In the genomic region with DNA sequence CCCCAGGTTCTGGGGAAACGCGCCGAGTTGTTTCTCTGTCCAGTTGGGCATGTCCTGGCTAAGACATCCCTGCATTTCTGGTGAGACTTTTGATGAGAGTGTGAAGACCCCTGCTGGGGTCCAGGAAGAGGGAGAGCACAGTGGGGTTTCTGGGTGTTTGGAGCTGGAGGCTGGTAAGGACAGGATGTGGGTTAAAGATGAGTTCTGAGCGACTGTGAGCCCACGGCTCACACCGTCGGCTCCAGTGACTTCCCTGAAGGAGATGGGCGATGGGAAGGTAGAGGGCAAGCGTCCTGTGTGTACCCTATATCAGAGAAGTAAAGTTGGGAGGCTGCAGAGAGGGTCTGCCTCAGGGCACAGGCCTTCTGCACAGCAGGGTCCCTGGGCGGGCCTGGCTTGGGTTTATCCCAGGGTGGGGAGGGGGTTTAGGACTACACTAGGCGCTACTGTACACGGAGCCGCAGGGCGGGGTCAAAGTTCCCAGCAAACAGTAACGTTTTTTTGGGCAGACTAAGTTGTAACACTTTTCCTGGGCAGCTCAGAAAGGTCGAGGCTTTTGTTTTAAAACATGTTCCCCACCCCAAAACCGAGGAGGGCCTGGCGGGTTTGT, we compare ENCODE assay signal across 1 cellular context.
TF ChIP-seq lines count a peak whose summit lies in the region.

No MANE protein-coding gene starts in this region.

TF ChIP-seq in HepG2, 621 proteins besides CTCF, POLR2A, EP300 and RAD21:
- TF ChIP-seq KMT2B (CRISPR knock-in tag; IDR thresholded peaks at IDR 0.05) (no peak), IKZF4 (CRISPR knock-in tag; IDR thresholded peaks at IDR 0.05; ENCODE audit: borderline replicate concordance, low read depth, not compliant biosample characterization) (no peak), ZNF619 (CRISPR knock-in tag; IDR thresholded peaks at IDR 0.05) (no peak), SRSF4 (IDR thresholded peaks at IDR 0.05; ENCODE audit: low read depth, low read length, poor library complexity, severe bottlenecking) (no peak), SOX13 (IDR thresholded peaks at IDR 0.05) (no peak), SOX13 (CRISPR knock-in tag; conservative IDR thresholded peaks at IDR 0.05 in 1 of 2, IDR thresholded peaks at IDR 0.05 in 1 of 2) (no peak), TCF7 (IDR thresholded peaks at IDR 0.05; ENCODE audit: low read depth) (no peak), CBX1 (IDR thresholded peaks at IDR 0.05; ENCODE audit: low read depth) (no peak), ESRRA (CRISPR knock-in tag; IDR thresholded peaks at IDR 0.05; ENCODE audit: low read depth) (no peak), ZNF788 (CRISPR knock-in tag; IDR thresholded peaks at IDR 0.05; ENCODE audit: borderline replicate concordance) (no peak), NKX3-1 (CRISPR knock-in tag; IDR thresholded peaks at IDR 0.05) (no peak), SIX1 (CRISPR knock-in tag; IDR thresholded peaks at IDR 0.05; ENCODE audit: borderline replicate concordance) (no peak), ERF (CRISPR knock-in tag; IDR thresholded peaks at IDR 0.05) (no peak)
- TF ChIP-seq, protein P1, sequence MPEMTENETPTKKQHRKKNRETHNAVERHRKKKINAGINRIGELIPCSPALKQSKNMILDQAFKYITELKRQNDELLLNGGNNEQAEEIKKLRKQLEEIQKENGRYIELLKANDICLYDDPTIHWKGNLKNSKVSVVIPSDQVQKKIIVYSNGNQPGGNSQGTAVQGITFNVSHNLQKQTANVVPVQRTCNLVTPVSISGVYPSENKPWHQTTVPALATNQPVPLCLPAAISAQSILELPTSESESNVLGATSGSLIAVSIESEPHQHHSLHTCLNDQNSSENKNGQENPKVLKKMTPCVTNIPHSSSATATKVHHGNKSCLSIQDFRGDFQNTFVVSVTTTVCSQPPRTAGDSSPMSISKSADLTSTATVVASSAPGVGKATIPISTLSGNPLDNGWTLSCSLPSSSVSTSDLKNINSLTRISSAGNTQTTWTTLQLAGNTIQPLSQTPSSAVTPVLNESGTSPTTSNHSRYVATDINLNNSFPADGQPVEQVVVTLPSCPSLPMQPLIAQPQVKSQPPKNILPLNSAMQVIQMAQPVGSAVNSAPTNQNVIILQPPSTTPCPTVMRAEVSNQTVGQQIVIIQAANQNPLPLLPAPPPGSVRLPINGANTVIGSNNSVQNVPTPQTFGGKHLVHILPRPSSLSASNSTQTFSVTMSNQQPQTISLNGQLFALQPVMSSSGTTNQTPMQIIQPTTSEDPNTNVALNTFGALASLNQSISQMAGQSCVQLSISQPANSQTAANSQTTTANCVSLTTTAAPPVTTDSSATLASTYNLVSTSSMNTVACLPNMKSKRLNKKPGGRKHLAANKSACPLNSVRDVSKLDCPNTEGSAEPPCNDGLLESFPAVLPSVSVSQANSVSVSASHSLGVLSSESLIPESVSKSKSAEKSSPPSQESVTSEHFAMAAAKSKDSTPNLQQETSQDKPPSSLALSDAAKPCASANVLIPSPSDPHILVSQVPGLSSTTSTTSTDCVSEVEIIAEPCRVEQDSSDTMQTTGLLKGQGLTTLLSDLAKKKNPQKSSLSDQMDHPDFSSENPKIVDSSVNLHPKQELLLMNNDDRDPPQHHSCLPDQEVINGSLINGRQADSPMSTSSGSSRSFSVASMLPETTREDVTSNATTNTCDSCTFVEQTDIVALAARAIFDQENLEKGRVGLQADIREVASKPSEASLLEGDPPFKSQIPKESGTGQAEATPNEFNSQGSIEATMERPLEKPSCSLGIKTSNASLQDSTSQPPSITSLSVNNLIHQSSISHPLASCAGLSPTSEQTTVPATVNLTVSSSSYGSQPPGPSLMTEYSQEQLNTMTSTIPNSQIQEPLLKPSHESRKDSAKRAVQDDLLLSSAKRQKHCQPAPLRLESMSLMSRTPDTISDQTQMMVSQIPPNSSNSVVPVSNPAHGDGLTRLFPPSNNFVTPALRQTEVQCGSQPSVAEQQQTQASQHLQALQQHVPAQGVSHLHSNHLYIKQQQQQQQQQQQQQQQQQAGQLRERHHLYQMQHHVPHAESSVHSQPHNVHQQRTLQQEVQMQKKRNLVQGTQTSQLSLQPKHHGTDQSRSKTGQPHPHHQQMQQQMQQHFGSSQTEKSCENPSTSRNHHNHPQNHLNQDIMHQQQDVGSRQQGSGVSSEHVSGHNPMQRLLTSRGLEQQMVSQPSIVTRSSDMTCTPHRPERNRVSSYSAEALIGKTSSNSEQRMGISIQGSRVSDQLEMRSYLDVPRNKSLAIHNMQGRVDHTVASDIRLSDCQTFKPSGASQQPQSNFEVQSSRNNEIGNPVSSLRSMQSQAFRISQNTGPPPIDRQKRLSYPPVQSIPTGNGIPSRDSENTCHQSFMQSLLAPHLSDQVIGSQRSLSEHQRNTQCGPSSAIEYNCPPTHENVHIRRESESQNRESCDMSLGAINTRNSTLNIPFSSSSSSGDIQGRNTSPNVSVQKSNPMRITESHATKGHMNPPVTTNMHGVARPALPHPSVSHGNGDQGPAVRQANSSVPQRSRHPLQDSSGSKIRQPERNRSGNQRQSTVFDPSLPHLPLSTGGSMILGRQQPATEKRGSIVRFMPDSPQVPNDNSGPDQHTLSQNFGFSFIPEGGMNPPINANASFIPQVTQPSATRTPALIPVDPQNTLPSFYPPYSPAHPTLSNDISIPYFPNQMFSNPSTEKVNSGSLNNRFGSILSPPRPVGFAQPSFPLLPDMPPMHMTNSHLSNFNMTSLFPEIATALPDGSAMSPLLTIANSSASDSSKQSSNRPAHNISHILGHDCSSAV (CRISPR knock-in tag; IDR thresholded peaks at IDR 0.05; ENCODE audit: borderline replicate concordance), result no peak
- TF ChIP-seq, protein P2, sequence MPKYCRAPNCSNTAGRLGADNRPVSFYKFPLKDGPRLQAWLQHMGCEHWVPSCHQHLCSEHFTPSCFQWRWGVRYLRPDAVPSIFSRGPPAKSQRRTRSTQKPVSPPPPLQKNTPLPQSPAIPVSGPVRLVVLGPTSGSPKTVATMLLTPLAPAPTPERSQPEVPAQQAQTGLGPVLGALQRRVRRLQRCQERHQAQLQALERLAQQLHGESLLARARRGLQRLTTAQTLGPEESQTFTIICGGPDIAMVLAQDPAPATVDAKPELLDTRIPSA (CRISPR knock-in tag; IDR thresholded peaks at IDR 0.05; ENCODE audit: borderline replicate concordance), result no peak
- TF ChIP-seq, protein P3, sequence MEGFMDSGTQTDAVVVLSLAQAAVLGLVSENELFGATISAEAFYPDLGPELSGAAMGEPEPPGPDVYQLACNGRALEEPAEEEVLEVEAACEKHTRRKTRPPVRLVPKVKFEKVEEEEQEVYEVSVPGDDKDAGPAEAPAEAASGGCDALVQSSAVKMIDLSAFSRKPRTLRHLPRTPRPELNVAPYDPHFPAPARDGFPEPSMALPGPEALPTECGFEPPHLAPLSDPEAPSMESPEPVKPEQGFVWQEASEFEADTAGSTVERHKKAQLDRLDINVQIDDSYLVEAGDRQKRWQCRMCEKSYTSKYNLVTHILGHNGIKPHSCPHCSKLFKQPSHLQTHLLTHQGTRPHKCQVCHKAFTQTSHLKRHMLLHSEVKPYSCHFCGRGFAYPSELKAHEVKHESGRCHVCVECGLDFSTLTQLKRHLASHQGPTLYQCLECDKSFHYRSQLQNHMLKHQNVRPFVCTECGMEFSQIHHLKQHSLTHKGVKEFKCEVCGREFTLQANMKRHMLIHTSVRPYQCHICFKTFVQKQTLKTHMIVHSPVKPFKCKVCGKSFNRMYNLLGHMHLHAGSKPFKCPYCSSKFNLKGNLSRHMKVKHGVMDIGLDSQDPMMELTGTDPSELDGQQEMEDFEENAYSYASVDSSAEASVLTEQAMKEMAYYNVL (CRISPR knock-in tag; IDR thresholded peaks at IDR 0.05; ENCODE audit: borderline replicate concordance), result no peak
- TF ChIP-seq, protein P4, sequence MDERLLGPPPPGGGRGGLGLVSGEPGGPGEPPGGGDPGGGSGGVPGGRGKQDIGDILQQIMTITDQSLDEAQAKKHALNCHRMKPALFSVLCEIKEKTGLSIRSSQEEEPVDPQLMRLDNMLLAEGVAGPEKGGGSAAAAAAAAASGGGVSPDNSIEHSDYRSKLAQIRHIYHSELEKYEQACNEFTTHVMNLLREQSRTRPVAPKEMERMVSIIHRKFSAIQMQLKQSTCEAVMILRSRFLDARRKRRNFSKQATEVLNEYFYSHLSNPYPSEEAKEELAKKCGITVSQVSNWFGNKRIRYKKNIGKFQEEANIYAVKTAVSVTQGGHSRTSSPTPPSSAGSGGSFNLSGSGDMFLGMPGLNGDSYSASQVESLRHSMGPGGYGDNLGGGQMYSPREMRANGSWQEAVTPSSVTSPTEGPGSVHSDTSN (CRISPR knock-in tag; IDR thresholded peaks at IDR 0.05), result no peak
- TF ChIP-seq, protein P5, sequence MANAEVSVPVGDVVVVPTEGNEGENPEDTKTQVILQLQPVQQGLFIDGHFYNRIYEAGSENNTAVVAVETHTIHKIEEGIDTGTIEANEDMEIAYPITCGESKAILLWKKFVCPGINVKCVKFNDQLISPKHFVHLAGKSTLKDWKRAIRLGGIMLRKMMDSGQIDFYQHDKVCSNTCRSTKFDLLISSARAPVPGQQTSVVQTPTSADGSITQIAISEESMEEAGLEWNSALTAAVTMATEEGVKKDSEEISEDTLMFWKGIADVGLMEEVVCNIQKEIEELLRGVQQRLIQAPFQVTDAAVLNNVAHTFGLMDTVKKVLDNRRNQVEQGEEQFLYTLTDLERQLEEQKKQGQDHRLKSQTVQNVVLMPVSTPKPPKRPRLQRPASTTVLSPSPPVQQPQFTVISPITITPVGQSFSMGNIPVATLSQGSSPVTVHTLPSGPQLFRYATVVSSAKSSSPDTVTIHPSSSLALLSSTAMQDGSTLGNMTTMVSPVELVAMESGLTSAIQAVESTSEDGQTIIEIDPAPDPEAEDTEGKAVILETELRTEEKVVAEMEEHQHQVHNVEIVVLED (CRISPR knock-in tag; IDR thresholded peaks at IDR 0.05; ENCODE audit: borderline replicate concordance), result no peak
TF ChIP-seq in HepG2: peak in this region for 0.
